Comparison of ENCODE assay signal across 21 cellular contexts in the genomic region with DNA sequence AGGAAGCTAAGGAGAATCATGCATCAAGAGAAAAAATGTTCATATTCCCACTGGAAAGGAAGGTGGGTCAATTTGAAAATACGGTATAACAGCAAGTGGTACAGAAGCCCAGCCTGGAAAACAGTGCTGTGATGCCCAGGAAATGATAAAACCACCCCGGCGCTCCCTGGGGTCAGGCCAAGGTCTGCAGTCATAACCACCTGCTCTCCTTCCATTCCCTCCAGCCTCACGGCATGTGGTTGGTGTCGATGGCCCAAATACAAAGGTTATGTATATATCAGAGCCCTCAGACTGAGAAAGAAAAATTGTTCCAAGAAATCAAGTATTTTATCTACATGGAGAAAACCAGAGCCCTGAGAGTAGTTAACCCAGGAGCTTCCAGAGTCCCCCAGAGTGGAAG.
"Had no signal": no experiment of that assay in that cellular context is flagged by ENCODE, and none has a peak within 500 bp of the region (broad histone marks: within the 10 kb centered on the region; RNA-seq: fewer than 3 reads in every experiment).

No MANE protein-coding gene starts in this region.

- DNase-seq: central memory CD4-positive, alpha-beta T cell; effector CD4-positive, alpha-beta T cell; endodermal cell; gastrocnemius medialis; immature natural killer cell; kidney; left cardiac atrium; left ventricle myocardium inferior; lower lobe of right lung; midbrain; naive B cell; psoas muscle; retina; stimulated activated CD4-positive, alpha-beta T cell treated with anti-CD3 and anti-CD28 coated beads, Interleukin-2, amount 100 ng/mL, for 24 hours; stimulated activated CD4-positive, alpha-beta T cell treated with anti-CD3 and anti-CD28 coated beads, Interleukin-4, amount 100 ng/mL, for 4 hours; stimulated activated naive B cell treated with anti-CD40 and anti-IgM and Interleukin-4, amounts not matched to agents 10 μg/mL and 1 μg/mL and 100 μg/mL, for 72 hours; stimulated activated naive CD8-positive, alpha-beta T cell treated with anti-CD3 and anti-CD28 coated beads, Interleukin-15, amount 100 ng/mL, for 72 hours; testis had no signal

- H3K36me3 ChIP-seq: gastrocnemius medialis, left ventricle myocardium inferior, lower lobe of right lung, tibial nerve had no signal

- H3K4me3 ChIP-seq: gastrocnemius medialis, left ventricle myocardium inferior, lower lobe of right lung, psoas muscle, skin epidermis, testis, tibial nerve had no signal

- H3K27me3 ChIP-seq: gastrocnemius medialis, testis, tibial nerve had no signal

- ATAC-seq: gastrocnemius medialis; left cardiac atrium; lower lobe of right lung; psoas muscle; sciatic nerve; stimulated activated naive B cell treated with anti-CD40 and anti-IgM and Interleukin-4, amounts not matched to agents 10 μg/mL and 1 μg/mL and 100 μg/mL, for 72 hours; stimulated activated naive CD8-positive, alpha-beta T cell treated with anti-CD3 and anti-CD28 coated beads, Interleukin-15, amount 100 ng/mL, for 72 hours had no signal

- H3K9me3 ChIP-seq: testis had no signal

- H3K4me1 ChIP-seq: gastrocnemius medialis, left ventricle myocardium inferior, lower lobe of right lung, psoas muscle, testis, tibial nerve had no signal

- H3K27ac ChIP-seq: gastrocnemius medialis, left ventricle myocardium inferior, lower lobe of right lung, psoas muscle, skin epidermis, testis, tibial nerve had no signal
